ENCODE assay signal across 31 cellular contexts in genomic region chr12:33000016-33000415, GRCh38.
"Had no signal": no experiment of that assay in that cellular context is flagged by ENCODE, and none has a peak within 500 bp of the region (broad histone marks: within the 10 kb centered on the region; RNA-seq: fewer than 3 reads in every experiment).

No MANE protein-coding gene starts in this region.

- H3K27ac ChIP-seq: KMS-11, VCaP had no signal

- H3K27ac Mint-ChIP-seq: activated CD4-positive, alpha-beta memory T cell treated with anti-CD3 and anti-CD28 coated beads, Interleukin-2, amount 10 ng/mL, durations not matched to agents 7 days and 5 days; activated CD8-positive, alpha-beta memory T cell treated with anti-CD3 and anti-CD28 coated beads, Interleukin-2, amount 10 ng/mL, durations not matched to agents 7 days and 5 days; activated naive CD4-positive, alpha-beta T cell treated with anti-CD3 and anti-CD28 coated beads, Interleukin-2, amount 10 ng/mL, durations not matched to agents 7 days and 5 days; activated naive CD8-positive, alpha-beta T cell; activated naive CD8-positive, alpha-beta T cell treated with anti-CD3 and anti-CD28 coated beads, Interleukin-2, amount 50 U/mL, for 24 hours; brain had no signal

- H3K4me1 Mint-ChIP-seq: activated CD4-positive, alpha-beta memory T cell treated with anti-CD3 and anti-CD28 coated beads, Interleukin-2, amount 10 ng/mL, durations not matched to agents 7 days and 5 days; activated CD8-positive, alpha-beta memory T cell treated with anti-CD3 and anti-CD28 coated beads, Interleukin-2, amount 10 ng/mL, durations not matched to agents 7 days and 5 days; activated naive CD4-positive, alpha-beta T cell treated with anti-CD3 and anti-CD28 coated beads, Interleukin-2, amount 10 ng/mL, durations not matched to agents 7 days and 5 days; activated naive CD8-positive, alpha-beta T cell treated with anti-CD3 and anti-CD28 coated beads, Interleukin-2, amount 50 U/mL, for 24 hours had no signal

- H3K4me2 ChIP-seq: KMS-11 had no signal

- ATAC-seq: activated CD8-positive, alpha-beta memory T cell treated with anti-CD3 and anti-CD28 coated beads, Interleukin-2, amount 10 ng/mL, durations not matched to agents 7 days and 5 days; activated naive CD8-positive, alpha-beta T cell treated with anti-CD3 and anti-CD28 coated beads, Interleukin-2, amount 50 U/mL, for 24 hours had no signal

- DNase-seq: activated CD4-positive, alpha-beta memory T cell treated with anti-CD3 and anti-CD28 coated beads, Interleukin-2, amount 10 ng/mL, durations not matched to agents 7 days and 5 days; activated CD4-positive, alpha-beta T cell treated with anti-CD3 and anti-CD28 coated beads for 1 hour; activated CD4-positive, alpha-beta T cell treated with anti-CD3 and anti-CD28 coated beads for 48 hours; activated CD4-positive, CD25-positive, alpha-beta regulatory T cell; activated CD8-positive, alpha-beta memory T cell treated with anti-CD3 and anti-CD28 coated beads for 24 hours; activated CD8-positive, alpha-beta memory T cell treated with anti-CD3 and anti-CD28 coated beads, Interleukin-2, amount 10 ng/mL, durations not matched to agents 7 days and 5 days; activated CD8-positive, alpha-beta memory T cell treated with anti-CD3 and anti-CD28 coated beads, Interleukin-2, amount 50 U/mL, for 48 hours; activated effector memory CD4-positive, alpha-beta T cell treated with Interleukin-2 at 50 U/mL for 16 hours; activated naive CD4-positive, alpha-beta T cell treated with anti-CD3 and anti-CD28 coated beads, Interleukin-2, amount 10 ng/mL, durations not matched to agents 7 days and 5 days; activated naive CD8-positive, alpha-beta T cell treated with anti-CD3 and anti-CD28 coated beads, Interleukin-2, amount 50 U/mL, for 24 hours; activated T-cell treated with anti-CD3 and anti-CD28 coated beads, Interleukin-2, amount 50 U/mL, for 48 hours; anterior cingulate cortex; central memory CD4-positive, alpha-beta T cell; NCI-H1092 treated with DMSO at 0.1 percent for 48 hours; NCI-H1417; NCI-H146; NCI-H187 treated with DMSO at 0.1 percent for 48 hours; NCI-H2081; NCI-H226; NCI-H446 treated with DMSO at 0.1 percent for 48 hours; NCI-H524; OCI-M1; Right ventricle myocardium superior; SW 1271; T-helper 1 cell; T-helper 2 cell; T-helper 9 cell had no signal

- H3K27me3 Mint-ChIP-seq: activated CD4-positive, alpha-beta memory T cell treated with anti-CD3 and anti-CD28 coated beads, Interleukin-2, amount 10 ng/mL, durations not matched to agents 7 days and 5 days; activated CD8-positive, alpha-beta memory T cell treated with anti-CD3 and anti-CD28 coated beads, Interleukin-2, amount 10 ng/mL, durations not matched to agents 7 days and 5 days; activated naive CD4-positive, alpha-beta T cell treated with anti-CD3 and anti-CD28 coated beads, Interleukin-2, amount 10 ng/mL, durations not matched to agents 7 days and 5 days; activated naive CD8-positive, alpha-beta T cell; activated naive CD8-positive, alpha-beta T cell treated with anti-CD3 and anti-CD28 coated beads, Interleukin-2, amount 50 U/mL, for 24 hours; brain had no signal

- H3K9me3 Mint-ChIP-seq: activated CD4-positive, alpha-beta memory T cell treated with anti-CD3 and anti-CD28 coated beads, Interleukin-2, amount 10 ng/mL, durations not matched to agents 7 days and 5 days; activated naive CD4-positive, alpha-beta T cell treated with anti-CD3 and anti-CD28 coated beads, Interleukin-2, amount 10 ng/mL, durations not matched to agents 7 days and 5 days had no signal

- H3K36me3 Mint-ChIP-seq: activated CD8-positive, alpha-beta memory T cell treated with anti-CD3 and anti-CD28 coated beads, Interleukin-2, amount 10 ng/mL, durations not matched to agents 7 days and 5 days; activated naive CD4-positive, alpha-beta T cell treated with anti-CD3 and anti-CD28 coated beads, Interleukin-2, amount 10 ng/mL, durations not matched to agents 7 days and 5 days; activated naive CD8-positive, alpha-beta T cell; brain had no signal

- H3K4me3 Mint-ChIP-seq: activated CD4-positive, alpha-beta memory T cell treated with anti-CD3 and anti-CD28 coated beads, Interleukin-2, amount 10 ng/mL, durations not matched to agents 7 days and 5 days; activated CD8-positive, alpha-beta memory T cell treated with anti-CD3 and anti-CD28 coated beads, Interleukin-2, amount 10 ng/mL, durations not matched to agents 7 days and 5 days; activated naive CD4-positive, alpha-beta T cell treated with anti-CD3 and anti-CD28 coated beads, Interleukin-2, amount 10 ng/mL, durations not matched to agents 7 days and 5 days; activated naive CD8-positive, alpha-beta T cell; activated naive CD8-positive, alpha-beta T cell treated with anti-CD3 and anti-CD28 coated beads, Interleukin-2, amount 50 U/mL, for 24 hours; brain had no signal
